ENCODE assay signal across 25 cellular contexts in the genomic region with DNA sequence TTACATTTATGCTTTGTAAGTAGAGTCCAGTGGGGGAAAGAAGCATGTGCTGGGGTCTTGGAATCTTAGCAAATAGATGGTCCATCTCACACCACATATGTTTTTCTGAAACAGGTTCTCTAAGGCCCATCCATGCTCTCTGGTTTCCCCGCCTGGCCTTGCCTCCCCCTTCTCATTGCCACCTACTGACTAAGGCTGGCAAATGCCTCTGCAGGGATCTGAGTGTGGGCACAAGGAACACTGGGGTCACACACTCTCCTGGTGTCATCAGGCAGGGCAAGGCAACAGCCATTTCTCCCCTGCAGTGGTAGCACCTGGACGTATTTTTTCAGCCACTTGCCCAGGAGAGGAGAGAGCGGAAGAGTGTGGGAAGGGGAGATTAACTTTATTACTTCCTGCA.
A peak's percentile ranks its signal among the peaks of the same experiment; 100 is the strongest.
DNase-seq lines count a peak whose midpoint lies in the region; ATAC-seq, FAIRE-seq and TF ChIP-seq lines count a peak whose summit lies in the region.
"Had no signal": no experiment of that assay in that cellular context is flagged by ENCODE, and none has a peak within 500 bp of the region (broad histone marks: within the 10 kb centered on the region; RNA-seq: fewer than 3 reads in every experiment).

No MANE protein-coding gene starts in this region.

- TF ChIP-seq CTCF in HCT116 (IDR thresholded peaks at IDR 0.05 in 2 of 3, conservative IDR thresholded peaks at IDR 0.05 in 1 of 3; ENCODE audit: borderline replicate concordance in 1 of 3, insufficient read depth in 1 of 3, low read depth in 2 of 3, low read length in 2 of 3), result 0 out of 6 replicates have a peak, but pooled peaks of 2 of the 3 experiments have one; percentile 2 to 11
- no peak for TF ChIP-seq CTCF in NB4 (IDR thresholded peaks at IDR 0.05; ENCODE audit: low read depth, low read length)
- peak; percentile 30 for TF ChIP-seq CTCF in endodermal cell (conservative IDR thresholded peaks at IDR 0.05)
- no peak for TF ChIP-seq CTCF in stomach (IDR thresholded peaks at IDR 0.05)
- no peak for TF ChIP-seq CTCF in dorsolateral prefrontal cortex (IDR thresholded peaks at IDR 0.05 in 54 of 56, conservative IDR thresholded peaks at IDR 0.05 in 2 of 56; ENCODE audit: low read depth in 1 of 56, partially characterized antibody in 56 of 56)

- H3K27me3 ChIP-seq in HCT116 (ENCODE audit: insufficient read depth, low read length) (no peaks in the 10 kb centered on the region), endodermal cell (ENCODE audit: control insufficient read depth, insufficient read depth, low read length, poor library complexity, severe bottlenecking) (no peaks in the 10 kb centered on the region), stomach (no peaks in the 10 kb centered on the region), dorsolateral prefrontal cortex (no peaks in the 10 kb centered on the region)

- RAD21 ChIA-PET in HCT116 (lab: Charles Lee; ENCODE audit: low non-redundant PET in 1 of 2, low total read pairs in 2 of 2, uncharacterized antibody in 2 of 2, unreplicated experiment in 2 of 2), result no interaction called here

- peaks cover 14% of the 10 kb centered on the region for H3K4me1 Mint-ChIP-seq in endodermal cell
- H3K4me1 Mint-ChIP-seq: T-cell had no signal

- H3K4me1 ChIP-seq in HCT116 (ENCODE audit: control insufficient read depth in 1 of 2, insufficient read depth in 2 of 2, low read length in 2 of 2) (no peaks in the 10 kb centered on the region), endodermal cell (ENCODE audit: control insufficient read depth, insufficient read depth, low read length) (peaks cover 3% of the 10 kb centered on the region), stomach (no peaks in the 10 kb centered on the region)

- H3K4me2 ChIP-seq in HCT116 (ENCODE audit: low read length), result no peak overlapping the region

- H3K27ac ChIP-seq in HCT116 (ENCODE audit: low read depth, low read length) (no peak overlapping the region), endodermal cell (ENCODE audit: low read depth, low read length) (no peak overlapping the region), stomach (no peak overlapping the region), dorsolateral prefrontal cortex (no peak overlapping the region)
- H3K27ac ChIP-seq: RWPE1 had no signal

- H2AFZ ChIP-seq in HCT116 (ENCODE audit: low read depth, low read length, poor library complexity, severe bottlenecking), result no peak overlapping the region

- TF ChIP-seq RAD21 in HCT116 (IDR thresholded peaks at IDR 0.05; ENCODE audit: low read depth), result no peak

- H3K9me3 ChIP-seq in HCT116 (ENCODE audit: control insufficient read depth in 1 of 2, insufficient read depth in 1 of 2, low read depth in 1 of 2, low read length in 2 of 2) (no peaks in the 10 kb centered on the region), endodermal cell (ENCODE audit: control insufficient read depth, low read length) (no peaks in the 10 kb centered on the region), stomach (no peaks in the 10 kb centered on the region)

- H3K4me3 ChIP-seq in HCT116 (replicated peaks in 1 of 2; ENCODE audit: low read depth in 1 of 2, low read length in 2 of 2) (no peak overlapping the region), NB4 (ENCODE audit: low read depth, low read length) (no peak overlapping the region), endodermal cell (ENCODE audit: low read length) (no peak overlapping the region), stomach (no peak overlapping the region), dorsolateral prefrontal cortex (no peak overlapping the region)

- no peaks in the 10 kb centered on the region for H3K36me3 ChIP-seq in HCT116 (ENCODE audit: control insufficient read depth in 1 of 2, insufficient read depth in 2 of 2, low read length in 2 of 2)
- H3K36me3 ChIP-seq in endodermal cell (ENCODE audit: control insufficient read depth, insufficient read depth, low read length), result no peaks in the 10 kb centered on the region
- no peaks in the 10 kb centered on the region for H3K36me3 ChIP-seq in stomach

- CTCF ChIA-PET in HCT116 (lab: Charles Lee), result no interaction called here

- H3K9ac ChIP-seq in HCT116 (ENCODE audit: low read length), result no peak overlapping the region
- H3K9ac ChIP-seq in endodermal cell (ENCODE audit: extremely low read depth, low read length, poor library complexity, severe bottlenecking), result no peak overlapping the region

- TF ChIP-seq POLR2A in HCT116 (IDR thresholded peaks at IDR 0.05; ENCODE audit: borderline replicate concordance, extremely low read depth, insufficient read depth, insufficient read length), result no peak
- TF ChIP-seq POLR2A in NB4 (IDR thresholded peaks at IDR 0.05; ENCODE audit: extremely low read depth, insufficient read length), result no peak
- TF ChIP-seq POLR2A in stomach (IDR thresholded peaks at IDR 0.05), result no peak

- H3K9me2 ChIP-seq in HCT116 (ENCODE audit: insufficient read depth), result no peaks in the 10 kb centered on the region

- no peaks in the 10 kb centered on the region for H3K79me2 ChIP-seq in HCT116 (ENCODE audit: insufficient read depth, low read length)

- H3K27ac Mint-ChIP-seq in endodermal cell, result no peak overlapping the region
- H3K27ac Mint-ChIP-seq: CD4-positive, alpha-beta memory T cell; HFFc6; IgD-negative memory B cell; T-cell had no signal

- no peak for DNase-seq in HCT116 (ENCODE audit: low read depth, low spot score)
- peak; percentile 2 for DNase-seq in NB4 (ENCODE audit: low read depth)
- peak; percentile 49 for DNase-seq in endodermal cell
- peak; percentile 4 for DNase-seq in urothelium cell line (ENCODE audit: low spot score)
- no peak for DNase-seq in GOT3 (lab: John Stamatoyannopoulos, UW)
- no peak for DNase-seq in stomach
- DNase-seq in dorsolateral prefrontal cortex, result no peak
- DNase-seq: C1 segment of cervical spinal cord; CD4-positive, alpha-beta memory T cell; COR-L47; EL; GDM1; H7; HFFc6; MV-4-11; NCI-H2029 treated with DMSO at 0.1 percent for 48 hours; NCI-H2227 treated with DMSO at 0.1 percent for 48 hours; NCI-H510A; NCI-H69; SHP77; T-cell had no signal

- POLR2A ChIA-PET in HCT116 (lab: Charles Lee), result no interaction called here

- 96 to 100% methylated on average over 1 to 3 of the region's 3 CpGs for WGBS in endodermal cell (ENCODE audit: insufficient coverage in 1 of 2, insufficient read length in 1 of 2), 2 experiments
- WGBS in stomach, 5 donors, result 90 to 94% (median 91%) methylated on average over 3 of the region's 3 CpGs

- no peak for TF ChIP-seq EP300 in stomach (IDR thresholded peaks at IDR 0.05)

- FAIRE-seq in urothelium cell line (lab: Jason Lieb, UNC), result no peak
- FAIRE-seq: GM12891 had no signal

- no peaks in the 10 kb centered on the region for H3K9me3 Mint-ChIP-seq in endodermal cell
- H3K9me3 Mint-ChIP-seq: CD4-positive, alpha-beta memory T cell; HFFc6; T-cell had no signal

- intact Hi-C loops in HCT116 (cut with micrococcal nuclease), result no loop called here
- intact Hi-C loops in stomach (cut with DNase I; ENCODE audit: low total_unique reads), result no loop called here
- intact Hi-C loops in dorsolateral prefrontal cortex (cut with DNase I), result no loop called here

- no peak overlapping the region for H3K4me3 Mint-ChIP-seq in endodermal cell
- H3K4me3 Mint-ChIP-seq: CD4-positive, alpha-beta memory T cell; HFFc6; IgD-negative memory B cell; T-cell had no signal

- ATAC-seq in HCT116, result peak; percentile 64
- ATAC-seq: Panc1, T-cell had no signal

- no peaks in the 10 kb centered on the region for H4K20me1 ChIP-seq in HCT116 (ENCODE audit: insufficient read depth)

- no peaks in the 10 kb centered on the region for H3K36me3 Mint-ChIP-seq in endodermal cell (ENCODE audit: low read depth)
- H3K36me3 Mint-ChIP-seq: CD4-positive, alpha-beta memory T cell; IgD-negative memory B cell; T-cell had no signal

- H3K27me3 Mint-ChIP-seq in endodermal cell (ENCODE audit: insufficient read depth), result no peaks in the 10 kb centered on the region
- H3K27me3 Mint-ChIP-seq: CD4-positive, alpha-beta memory T cell; IgD-negative memory B cell; T-cell had no signal

- BruUV-seq in HCT116 (replicated peaks; lab: Mats Ljungman, UMichigan), result no TSS peak

TF ChIP-seq in HCT116, 20 proteins besides CTCF, POLR2A, EP300 and RAD21 (continues in another document):
- TF ChIP-seq JUND (IDR thresholded peaks at IDR 0.05), result no peak
- no peak for TF ChIP-seq EZH2 (IDR thresholded peaks at IDR 0.05)
- TF ChIP-seq EZH2phosphoT487 (IDR thresholded peaks at IDR 0.05; ENCODE audit: borderline replicate concordance), result no peak
- TF ChIP-seq FOSL1 (IDR thresholded peaks at IDR 0.05; ENCODE audit: low read depth), result no peak
- TF ChIP-seq, protein P1, sequence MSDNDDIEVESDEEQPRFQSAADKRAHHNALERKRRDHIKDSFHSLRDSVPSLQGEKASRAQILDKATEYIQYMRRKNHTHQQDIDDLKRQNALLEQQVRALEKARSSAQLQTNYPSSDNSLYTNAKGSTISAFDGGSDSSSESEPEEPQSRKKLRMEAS (IDR thresholded peaks at IDR 0.05), result no peak
- TF ChIP-seq, protein P2, sequence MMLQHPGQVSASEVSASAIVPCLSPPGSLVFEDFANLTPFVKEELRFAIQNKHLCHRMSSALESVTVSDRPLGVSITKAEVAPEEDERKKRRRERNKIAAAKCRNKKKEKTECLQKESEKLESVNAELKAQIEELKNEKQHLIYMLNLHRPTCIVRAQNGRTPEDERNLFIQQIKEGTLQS (IDR thresholded peaks at IDR 0.05), result no peak
- TF ChIP-seq CBX3 (IDR thresholded peaks at IDR 0.05; ENCODE audit: low read depth), result no peak
- no peak for TF ChIP-seq POLR2AphosphoS5 (IDR thresholded peaks at IDR 0.05; ENCODE audit: low read depth, low read length)
- TF ChIP-seq TCF7L2 (IDR thresholded peaks at IDR 0.05; ENCODE audit: borderline replicate concordance, extremely low read depth, insufficient read depth, insufficient read length), result no peak
- TF ChIP-seq YY1 (IDR thresholded peaks at IDR 0.05; ENCODE audit: extremely low read depth, insufficient replicate concordance, low read depth, low read length), result no peak
- TF ChIP-seq ELF1 (IDR thresholded peaks at IDR 0.05; ENCODE audit: borderline replicate concordance, low read depth), result no peak
- TF ChIP-seq CEBPB (IDR thresholded peaks at IDR 0.05; ENCODE audit: low read depth), result no peak
- no peak for TF ChIP-seq EGR1 (IDR thresholded peaks at IDR 0.05; ENCODE audit: low read depth)

Comparison
In these comparisons a context has a peak if more than half of its experiments do, and no peak if none do; other contexts are left out.
1. DNase-seq: peak in NB4 (single experiment), endodermal cell (single experiment) and urothelium cell line (single experiment); none in HCT116 (single experiment), GOT3 (single experiment), stomach (single experiment) and dorsolateral prefrontal cortex (0 of 10).
2. CTCF ChIP-seq: peak in HCT116 (2 of 3) and endodermal cell (single experiment); none in NB4 (single experiment), stomach (0 of 7) and dorsolateral prefrontal cortex (0 of 56).